9 cellular contexts compared by ENCODE assay signal in genomic region chr6:41470341-41471063, GRCh38.
DNase-seq lines count a peak whose midpoint lies in the region; ATAC-seq and TF ChIP-seq lines count a peak whose summit lies in the region.
"Had no signal": no experiment of that assay in that cellular context is flagged by ENCODE, and none has a peak within 500 bp of the region (broad histone marks: within the 10 kb centered on the region; RNA-seq: fewer than 3 reads in every experiment).

No MANE protein-coding gene starts in this region.

- WGBS in SK-N-SH (ENCODE audit: low lambda C conversion rate) = 62% methylated on average over 30 of the region's 60 CpGs

- H3K9me3 ChIP-seq in iPS-20b (ENCODE audit: insufficient read depth, low read depth, low read length) (no peaks in the 10 kb centered on the region), SK-N-SH (no peaks in the 10 kb centered on the region)

- H3K27ac Mint-ChIP-seq in activated naive CD8-positive, alpha-beta T cell treated with anti-CD3 and anti-CD28 coated beads, Interleukin-2, amount 50 U/mL, for 24 hours = no peak overlapping the region

- peaks cover 15% of the 10 kb centered on the region for H3K4me1 Mint-ChIP-seq in activated naive CD8-positive, alpha-beta T cell treated with anti-CD3 and anti-CD28 coated beads, Interleukin-2, amount 50 U/mL, for 24 hours

- no peaks in the 10 kb centered on the region for H3K9me3 Mint-ChIP-seq in activated naive CD8-positive, alpha-beta T cell treated with anti-CD3 and anti-CD28 coated beads, Interleukin-2, amount 50 U/mL, for 24 hours

- TF ChIP-seq RAD21 in SK-N-SH (IDR thresholded peaks at IDR 0.05; ENCODE audit: low read length) = no peak

- no peaks in the 10 kb centered on the region for H4K20me1 ChIP-seq in SK-N-SH (ENCODE audit: insufficient read depth)

- H3K36me3 ChIP-seq in iPS-20b (ENCODE audit: insufficient read depth, low read depth, low read length) (no peaks in the 10 kb centered on the region), SK-N-SH (replicated peaks in 1 of 2; ENCODE audit: control insufficient read depth in 1 of 2, insufficient read depth in 2 of 2, low read length in 1 of 2) (no peaks in the 10 kb centered on the region)

- peak overlapping the region; percentile 52; the same call in 1 of the 2 replicates for H3K4me3 ChIP-seq in iPS-20b (ENCODE audit: low read length)
- no peak overlapping the region for H3K4me3 ChIP-seq in SK-N-SH (ENCODE audit: low read depth in 2 of 2, low read length in 1 of 2)

- peaks cover 95% of the 10 kb centered on the region for H3K27me3 ChIP-seq in iPS-20b (ENCODE audit: insufficient read depth, low read length)
- no peaks in the 10 kb centered on the region for H3K27me3 ChIP-seq in SK-N-SH (ENCODE audit: insufficient read depth)

- H3K27me3 Mint-ChIP-seq in activated naive CD8-positive, alpha-beta T cell treated with anti-CD3 and anti-CD28 coated beads, Interleukin-2, amount 50 U/mL, for 24 hours = peaks cover 58% of the 10 kb centered on the region

- POLR2A ChIA-PET in SK-N-SH (lab: Yijun Ruan, JAX) = no interaction called here

- H3K9ac ChIP-seq in iPS-20b (ENCODE audit: low read depth, low read length) (no peak overlapping the region; the same call in 1 of the 2 replicates), SK-N-SH (no peak overlapping the region)

- no peak overlapping the region for H3K4me2 ChIP-seq in SK-N-SH

- H2AFZ ChIP-seq in SK-N-SH (ENCODE audit: low read depth) = no peak overlapping the region

- peak overlapping the region; percentile 55 for H3K4me3 Mint-ChIP-seq in activated naive CD8-positive, alpha-beta T cell treated with anti-CD3 and anti-CD28 coated beads, Interleukin-2, amount 50 U/mL, for 24 hours

- ATAC-seq in activated naive CD8-positive, alpha-beta T cell treated with anti-CD3 and anti-CD28 coated beads, Interleukin-2, amount 50 U/mL, for 24 hours = no peak
- ATAC-seq in stimulated activated naive CD8-positive, alpha-beta T cell treated with anti-CD3 and anti-CD28 coated beads, Interleukin-15, Interleukin-2, amounts not matched to agents 100 U/mL and 50 U/mL, for 24 hours = peak; percentile 25
- ATAC-seq in GM18870 (IDR thresholded peaks at IDR 0.05; ENCODE audit: unreplicated experiment) (no peak), HG02970 (IDR thresholded peaks at IDR 0.05; ENCODE audit: low FRiP score, unreplicated experiment) (no peak)

- no peaks in the 10 kb centered on the region for H3K79me2 ChIP-seq in SK-N-SH (ENCODE audit: insufficient read depth)

- no peaks in the 10 kb centered on the region for H3F3A ChIP-seq in SK-N-SH (replicated peaks; ENCODE audit: insufficient read depth)

- TF ChIP-seq EP300 in SK-N-SH (IDR thresholded peaks at IDR 0.05; ENCODE audit: borderline replicate concordance in 1 of 2, low read depth in 1 of 2, low read length in 1 of 2) = no peak

- H3K4me1 ChIP-seq in iPS-20b (ENCODE audit: insufficient read depth, low read length) = peaks cover 27% of the 10 kb centered on the region; the same call in 1 of the 2 replicates
- peaks cover 0 to 2% of the 10 kb centered on the region in 2 experiments; a peak in 1 of 4 replicates for H3K4me1 ChIP-seq in SK-N-SH (ENCODE audit: control insufficient read depth in 1 of 2, insufficient read depth in 2 of 2, low read depth in 1 of 2, low read length in 1 of 2)

- H3K36me3 Mint-ChIP-seq in activated naive CD8-positive, alpha-beta T cell treated with anti-CD3 and anti-CD28 coated beads, Interleukin-2, amount 50 U/mL, for 24 hours (ENCODE audit: low read depth) = no peaks in the 10 kb centered on the region

- H3K9me2 ChIP-seq in SK-N-SH = no peaks in the 10 kb centered on the region

- CTCF ChIA-PET in SK-N-SH (lab: Yijun Ruan, JAX) = interaction anchor here (0.9 to 1.8 kb wide), 8 partner anchors 23 to 213 kb away, joined by 3 to 7 read pairs (median 4); no protein-coding TSS in a partner anchor

- H3K27ac ChIP-seq in iPS-20b (ENCODE audit: low read length) (no peak overlapping the region), SK-N-SH (ENCODE audit: low read depth in 2 of 2, low read length in 1 of 2) (no peak overlapping the region)

- no peak for TF ChIP-seq CTCF in SK-N-SH (IDR thresholded peaks at IDR 0.05)

- DNase-seq in DMS53 (lab: John Stamatoyannopoulos, UW) (peak; percentile 63), DMS53 treated with DMSO at 0.1 percent for 48 hours (lab: John Stamatoyannopoulos, UW; ENCODE audit: unreplicated experiment) (no peak), SK-N-SH (no peak)
- peak; percentile 27 for DNase-seq in activated naive CD8-positive, alpha-beta T cell treated with anti-CD3 and anti-CD28 coated beads, Interleukin-2, amount 50 U/mL, for 24 hours
- peak; percentile 39 for DNase-seq in stimulated activated naive CD8-positive, alpha-beta T cell treated with anti-CD3 and anti-CD28 coated beads, Interleukin-15, Interleukin-2, amounts not matched to agents 100 U/mL and 50 U/mL, for 24 hours
- DNase-seq: activated gamma-delta T cell treated with Interleukin-2 at 50 U/mL for 16 hours had no signal

TF ChIP-seq in SK-N-SH, 30 proteins besides CTCF, POLR2A, EP300 and RAD21:
- no peak for TF ChIP-seq FOXJ3 (CRISPR knock-in tag; IDR thresholded peaks at IDR 0.05)
- TF ChIP-seq NFIC (IDR thresholded peaks at IDR 0.05; ENCODE audit: borderline replicate concordance) = no peak
- no peak for TF ChIP-seq ZBTB33 (IDR thresholded peaks at IDR 0.05; ENCODE audit: borderline replicate concordance, low read depth)
- TF ChIP-seq RXRA (IDR thresholded peaks at IDR 0.05; ENCODE audit: borderline replicate concordance, low read depth) = no peak
- TF ChIP-seq GATA2 (CRISPR knock-in tag; IDR thresholded peaks at IDR 0.05) = no peak
- TF ChIP-seq JUND (IDR thresholded peaks at IDR 0.05) = no peak
- TF ChIP-seq USF2 (IDR thresholded peaks at IDR 0.05; ENCODE audit: borderline replicate concordance, low read depth, low read length) = no peak
- no peak for TF ChIP-seq RFX5 (IDR thresholded peaks at IDR 0.05; ENCODE audit: low read length)
- no peak for TF ChIP-seq TCF12 (IDR thresholded peaks at IDR 0.05)
- TF ChIP-seq ELF1 (IDR thresholded peaks at IDR 0.05) = no peak
- no peak for TF ChIP-seq MXI1 (IDR thresholded peaks at IDR 0.05; ENCODE audit: low read depth, low read length)
- TF ChIP-seq SMC3 (IDR thresholded peaks at IDR 0.05; ENCODE audit: low read depth, low read length) = no peak
- no peak for TF ChIP-seq MEF2A (IDR thresholded peaks at IDR 0.05; ENCODE audit: borderline replicate concordance, low read depth)
TF ChIP-seq in SK-N-SH: peak in this region for 0.

Comparison
In these comparisons a context has a peak if more than half of its experiments do, and no peak if none do; other contexts are left out.
1. DNase-seq: peak in DMS53 (single experiment), activated naive CD8-positive, alpha-beta T cell treated with anti-CD3 and anti-CD28 coated beads, Interleukin-2, amount 50 U/mL, for 24 hours (single experiment) and stimulated activated naive CD8-positive, alpha-beta T cell treated with anti-CD3 and anti-CD28 coated beads, Interleukin-15, Interleukin-2, amounts not matched to agents 100 U/mL and 50 U/mL, for 24 hours (single experiment); none in DMS53 treated with DMSO at 0.1 percent for 48 hours (single experiment) and SK-N-SH (single experiment).